Comparison of ENCODE assay signal across 26 cellular contexts in genomic region chr7:26480166-26480565, GRCh38.
"Had no signal": no experiment of that assay in that cellular context is flagged by ENCODE, and none has a peak within 500 bp of the region (broad histone marks: within the 10 kb centered on the region; RNA-seq: fewer than 3 reads in every experiment).

No MANE protein-coding gene starts in this region.

- H3K9me3 ChIP-seq: gastrocnemius medialis had no signal

- ATAC-seq: activated naive CD4-positive, alpha-beta T cell treated with anti-CD3 and anti-CD28 coated beads, Interleukin-2, amount 50 U/mL, for 72 hours; activated T-cell treated with anti-CD3 and anti-CD28 coated beads, Interleukin-2, amount 50 U/mL, for 72 hours; esophagus mucosa; foreskin keratinocyte; gastrocnemius medialis had no signal

- H3K36me3 Mint-ChIP-seq: activated naive CD4-positive, alpha-beta T cell treated with anti-CD3 and anti-CD28 coated beads, Interleukin-2, amount 10 ng/mL, durations not matched to agents 7 days and 5 days; activated naive CD4-positive, alpha-beta T cell treated with anti-CD3 and anti-CD28 coated beads, Interleukin-2, amount 50 U/mL, for 72 hours; activated naive CD8-positive, alpha-beta T cell treated with anti-CD3 and anti-CD28 coated beads, Interleukin-2, amount 10 ng/mL, durations not matched to agents 7 days and 5 days had no signal

- H3K4me1 ChIP-seq: foreskin keratinocyte, gastrocnemius medialis had no signal

- H3K27ac Mint-ChIP-seq: activated CD4-positive, alpha-beta memory T cell treated with anti-CD3 and anti-CD28 coated beads, Interleukin-2, amount 10 ng/mL, durations not matched to agents 7 days and 5 days; activated CD4-positive, alpha-beta T cell treated with anti-CD3 and anti-CD28 coated beads, Interleukin-2, amount 10 ng/mL, durations not matched to agents 7 days and 5 days; activated naive CD4-positive, alpha-beta T cell treated with anti-CD3 and anti-CD28 coated beads, Interleukin-2, amount 10 ng/mL, durations not matched to agents 7 days and 5 days; activated naive CD4-positive, alpha-beta T cell treated with anti-CD3 and anti-CD28 coated beads, Interleukin-2, amount 50 U/mL, for 72 hours; activated naive CD8-positive, alpha-beta T cell treated with anti-CD3 and anti-CD28 coated beads, Interleukin-2, amount 10 ng/mL, durations not matched to agents 7 days and 5 days; activated T-cell treated with anti-CD3 and anti-CD28 coated beads, Interleukin-2, amount 50 U/mL, for 24 hours; activated T-cell treated with anti-CD3 and anti-CD28 coated beads, Interleukin-2, amount 50 U/mL, for 72 hours; dendritic cell treated with granulocyte-macrophage colony-stimulating factor and Interleukin-4, amounts not matched to agents 40 ng/mL and 50 ng/mL, for 4 days; endodermal cell had no signal

- H3K27ac ChIP-seq: coronary artery, dorsolateral prefrontal cortex, foreskin keratinocyte, gastrocnemius medialis had no signal

- H3K4me3 ChIP-seq: coronary artery, dorsolateral prefrontal cortex, gastrocnemius medialis had no signal

- DNase-seq: activated CD4-positive, alpha-beta memory T cell treated with anti-CD3 and anti-CD28 coated beads, Interleukin-2, amount 10 ng/mL, durations not matched to agents 7 days and 5 days; activated CD4-positive, alpha-beta T cell treated with anti-CD3 and anti-CD28 coated beads for 1 hour; activated CD4-positive, alpha-beta T cell treated with anti-CD3 and anti-CD28 coated beads for 4 hours; activated CD4-positive, alpha-beta T cell treated with anti-CD3 and anti-CD28 coated beads, Interleukin-2, amount 10 ng/mL, durations not matched to agents 7 days and 5 days; activated CD4-positive, alpha-beta T cell treated with anti-CD3 and anti-CD28 coated beads, Interleukin-2, amount 50 U/mL, for 4 hours; activated CD4-positive, CD25-positive, alpha-beta regulatory T cell; activated CD8-positive, alpha-beta memory T cell treated with anti-CD3 and anti-CD28 coated beads, Interleukin-2, amount 50 U/mL, for 48 hours; activated gamma-delta T cell; activated naive CD4-positive, alpha-beta T cell; activated naive CD4-positive, alpha-beta T cell treated with anti-CD3 and anti-CD28 coated beads, Interleukin-2, amount 10 ng/mL, durations not matched to agents 7 days and 5 days; activated naive CD8-positive, alpha-beta T cell treated with anti-CD3 and anti-CD28 coated beads, Interleukin-2, amount 10 ng/mL, durations not matched to agents 7 days and 5 days; activated T-cell treated with anti-CD3 and anti-CD28 coated beads for 4 hours; activated T-cell treated with anti-CD3 and anti-CD28 coated beads, Interleukin-2, amount 50 U/mL, for 24 hours; activated T-cell treated with anti-CD3 and anti-CD28 coated beads, Interleukin-2, amount 50 U/mL, for 72 hours; amniotic stem cell; central memory CD4-positive, alpha-beta T cell; dorsolateral prefrontal cortex; effector memory CD4-positive, alpha-beta T cell; endodermal cell; foreskin keratinocyte; gastrocnemius medialis; T-helper 2 cell had no signal

- H3K4me3 Mint-ChIP-seq: activated CD4-positive, alpha-beta memory T cell treated with anti-CD3 and anti-CD28 coated beads, Interleukin-2, amount 10 ng/mL, durations not matched to agents 7 days and 5 days; activated CD4-positive, alpha-beta T cell treated with anti-CD3 and anti-CD28 coated beads, Interleukin-2, amount 10 ng/mL, durations not matched to agents 7 days and 5 days; activated naive CD4-positive, alpha-beta T cell treated with anti-CD3 and anti-CD28 coated beads, Interleukin-2, amount 10 ng/mL, durations not matched to agents 7 days and 5 days; activated naive CD8-positive, alpha-beta T cell treated with anti-CD3 and anti-CD28 coated beads, Interleukin-2, amount 10 ng/mL, durations not matched to agents 7 days and 5 days; activated T-cell treated with anti-CD3 and anti-CD28 coated beads, Interleukin-2, amount 50 U/mL, for 24 hours; activated T-cell treated with anti-CD3 and anti-CD28 coated beads, Interleukin-2, amount 50 U/mL, for 72 hours; dendritic cell treated with granulocyte-macrophage colony-stimulating factor and Interleukin-4, amounts not matched to agents 40 ng/mL and 50 ng/mL, for 4 days; endodermal cell had no signal

- H3K4me1 Mint-ChIP-seq: activated CD4-positive, alpha-beta memory T cell treated with anti-CD3 and anti-CD28 coated beads, Interleukin-2, amount 10 ng/mL, durations not matched to agents 7 days and 5 days; activated CD4-positive, alpha-beta T cell treated with anti-CD3 and anti-CD28 coated beads, Interleukin-2, amount 10 ng/mL, durations not matched to agents 7 days and 5 days; activated naive CD4-positive, alpha-beta T cell treated with anti-CD3 and anti-CD28 coated beads, Interleukin-2, amount 10 ng/mL, durations not matched to agents 7 days and 5 days; activated naive CD8-positive, alpha-beta T cell treated with anti-CD3 and anti-CD28 coated beads, Interleukin-2, amount 10 ng/mL, durations not matched to agents 7 days and 5 days had no signal

- H3K36me3 ChIP-seq: gastrocnemius medialis had no signal

- H3K27me3 ChIP-seq: gastrocnemius medialis had no signal

- H3K9me3 Mint-ChIP-seq: activated CD4-positive, alpha-beta memory T cell treated with anti-CD3 and anti-CD28 coated beads, Interleukin-2, amount 10 ng/mL, durations not matched to agents 7 days and 5 days; activated CD4-positive, alpha-beta T cell treated with anti-CD3 and anti-CD28 coated beads, Interleukin-2, amount 10 ng/mL, durations not matched to agents 7 days and 5 days; activated naive CD4-positive, alpha-beta T cell treated with anti-CD3 and anti-CD28 coated beads, Interleukin-2, amount 10 ng/mL, durations not matched to agents 7 days and 5 days; activated naive CD4-positive, alpha-beta T cell treated with anti-CD3 and anti-CD28 coated beads, Interleukin-2, amount 50 U/mL, for 72 hours; activated naive CD8-positive, alpha-beta T cell treated with anti-CD3 and anti-CD28 coated beads, Interleukin-2, amount 10 ng/mL, durations not matched to agents 7 days and 5 days; activated T-cell treated with anti-CD3 and anti-CD28 coated beads, Interleukin-2, amount 50 U/mL, for 24 hours; activated T-cell treated with anti-CD3 and anti-CD28 coated beads, Interleukin-2, amount 50 U/mL, for 72 hours had no signal

- H3K27me3 Mint-ChIP-seq: dendritic cell treated with granulocyte-macrophage colony-stimulating factor and Interleukin-4, amounts not matched to agents 40 ng/mL and 50 ng/mL, for 4 days had no signal
